ENCODE assay signal across 12 cellular contexts in the genomic region with DNA sequence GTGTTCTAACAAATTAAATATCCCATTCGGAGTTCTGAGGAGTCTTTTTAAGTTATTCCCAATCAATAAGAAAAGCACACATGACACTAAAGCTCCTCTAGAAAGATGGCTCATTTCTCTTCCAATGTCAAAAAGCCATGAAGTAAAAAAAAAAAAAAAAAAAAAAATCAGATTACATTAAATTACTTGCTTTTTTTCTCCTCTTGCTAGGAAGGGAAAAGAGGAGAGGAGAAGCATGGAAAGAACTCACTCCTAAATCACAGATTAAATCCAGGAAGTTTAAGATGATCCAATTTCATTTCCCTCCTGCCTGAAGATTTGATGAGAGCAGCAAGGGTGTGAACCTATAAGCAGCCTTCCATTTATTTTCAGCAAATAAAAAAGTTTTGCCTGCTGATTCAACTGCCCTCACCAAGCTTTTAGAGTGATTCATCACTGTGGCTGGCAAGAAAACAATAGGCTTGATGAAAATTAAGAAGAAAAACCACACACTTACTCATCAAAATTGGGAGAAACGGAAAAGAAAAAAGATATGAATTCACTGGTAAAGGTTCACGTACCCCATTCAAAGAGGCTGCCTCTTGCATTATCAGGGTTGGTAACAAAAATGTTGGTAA. TPM values are rescaled to one million over a fixed set of nuclear protein-coding genes. Genes with fewer than 3 reads are reported as not detected.
DNase-seq lines count a peak whose midpoint lies in the region; ATAC-seq and TF ChIP-seq lines count a peak whose summit lies in the region.
"Had no signal": no experiment of that assay in that cellular context is flagged by ENCODE, and none has a peak within 500 bp of the region (broad histone marks: within the 10 kb centered on the region; RNA-seq: fewer than 3 reads in every experiment).

No MANE protein-coding gene starts in this region.

- peak; percentile 73 for ATAC-seq in SK-N-SH treated with all-trans-retinoic acid at 6 μM for 48 hours
- no peak for ATAC-seq in HG03045 (IDR thresholded peaks at IDR 0.05; ENCODE audit: unreplicated experiment)

- TF ChIP-seq CTCF in HFF-Myc (IDR thresholded peaks at IDR 0.05; ENCODE audit: low read depth, low read length, missing control alignments) (no peak), fibroblast of pulmonary artery (IDR thresholded peaks at IDR 0.05; ENCODE audit: low read length, missing control alignments) (no peak)

- H3K4me3 ChIP-seq in HFF-Myc (replicated peaks; ENCODE audit: low read depth, low read length) = no peak overlapping the region
- H3K4me3 ChIP-seq in fibroblast of pulmonary artery (replicated peaks; ENCODE audit: low read depth, low read length) = no peak overlapping the region
- H3K4me3 ChIP-seq: BLaER1, transverse colon had no signal

- DNase-seq in A172 (ENCODE audit: low spot score) (peak; percentile 95), HFF-Myc (ENCODE audit: extremely low read depth, low read depth) (peak; percentile 79), fibroblast of pulmonary artery (ENCODE audit: low read depth) (peak; percentile 96), D341Med (ENCODE audit: low spot score) (no peak), NCI-H345 treated with DMSO at 0.1 percent for 48 hours (lab: John Stamatoyannopoulos, UW; ENCODE audit: unreplicated experiment) (no peak), OCI-M2 (lab: John Stamatoyannopoulos, UW; ENCODE audit: unreplicated experiment) (no peak)
- DNase-seq: activated CD8-positive, alpha-beta memory T cell treated with anti-CD3 and anti-CD28 coated beads, Interleukin-2, amount 50 U/mL, for 4 hours; NCI-H2081; transverse colon had no signal

TF ChIP-seq in SK-N-SH treated with all-trans-retinoic acid at 6 μM for 48 hours, 23 proteins besides CTCF, POLR2A, EP300 and RAD21:
- 0 out of 2 replicates have a peak, but pooled peaks have one; percentile 22 for TF ChIP-seq ISL1 (CRISPR knock-in tag; IDR thresholded peaks at IDR 0.05)
- TF ChIP-seq, protein P1, sequence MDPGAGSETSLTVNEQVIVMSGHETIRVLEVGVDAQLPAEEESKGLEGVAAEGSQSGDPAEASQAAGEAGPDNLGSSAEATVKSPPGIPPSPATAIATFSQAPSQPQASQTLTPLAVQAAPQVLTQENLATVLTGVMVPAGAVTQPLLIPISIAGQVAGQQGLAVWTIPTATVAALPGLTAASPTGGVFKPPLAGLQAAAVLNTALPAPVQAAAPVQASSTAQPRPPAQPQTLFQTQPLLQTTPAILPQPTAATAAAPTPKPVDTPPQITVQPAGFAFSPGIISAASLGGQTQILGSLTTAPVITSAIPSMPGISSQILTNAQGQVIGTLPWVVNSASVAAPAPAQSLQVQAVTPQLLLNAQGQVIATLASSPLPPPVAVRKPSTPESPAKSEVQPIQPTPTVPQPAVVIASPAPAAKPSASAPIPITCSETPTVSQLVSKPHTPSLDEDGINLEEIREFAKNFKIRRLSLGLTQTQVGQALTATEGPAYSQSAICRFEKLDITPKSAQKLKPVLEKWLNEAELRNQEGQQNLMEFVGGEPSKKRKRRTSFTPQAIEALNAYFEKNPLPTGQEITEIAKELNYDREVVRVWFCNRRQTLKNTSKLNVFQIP (CRISPR knock-in tag; IDR thresholded peaks at IDR 0.05; ENCODE audit: borderline replicate concordance, low read depth) = no peak

RNA-seq across cellular contexts. Expression of a gene that starts 19.7 kb away (rescaled TPM):
- total RNA-seq in A172 (2014; rRNA removed; shearing (Covaris generic)) = 5.2 and 9.4 TPM in 2 replicates

Comparison
In these comparisons a context has a peak if more than half of its experiments do, and no peak if none do; other contexts are left out.
1. DNase-seq: peak in A172 (single experiment), HFF-Myc (single experiment) and fibroblast of pulmonary artery (single experiment); none in D341Med (single experiment), NCI-H345 treated with DMSO at 0.1 percent for 48 hours (single experiment) and OCI-M2 (single experiment).